Comparison of ENCODE assay signal across 2 cellular contexts in the genomic region with DNA sequence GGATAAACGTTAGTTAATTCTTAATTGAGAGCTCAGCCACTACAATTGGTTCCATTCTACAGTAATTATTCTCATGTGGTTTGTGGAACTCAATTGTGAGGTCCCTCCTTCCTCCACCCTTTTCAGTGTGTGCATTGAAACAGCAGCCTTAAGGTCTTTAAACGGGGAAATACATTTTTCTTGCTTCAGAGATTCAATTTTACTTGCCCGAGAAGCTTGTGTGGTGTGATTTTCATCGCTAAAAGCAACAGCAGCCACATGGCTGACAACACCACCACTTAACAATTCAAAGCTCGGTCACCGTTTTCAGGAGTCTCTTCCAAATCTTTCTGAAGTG.
TF ChIP-seq lines count a peak whose summit lies in the region.

No MANE protein-coding gene starts in this region.

TF ChIP-seq in SK-N-SH, 30 proteins besides CTCF, POLR2A, EP300 and RAD21 (continued from another document):
- TF ChIP-seq, protein P1, sequence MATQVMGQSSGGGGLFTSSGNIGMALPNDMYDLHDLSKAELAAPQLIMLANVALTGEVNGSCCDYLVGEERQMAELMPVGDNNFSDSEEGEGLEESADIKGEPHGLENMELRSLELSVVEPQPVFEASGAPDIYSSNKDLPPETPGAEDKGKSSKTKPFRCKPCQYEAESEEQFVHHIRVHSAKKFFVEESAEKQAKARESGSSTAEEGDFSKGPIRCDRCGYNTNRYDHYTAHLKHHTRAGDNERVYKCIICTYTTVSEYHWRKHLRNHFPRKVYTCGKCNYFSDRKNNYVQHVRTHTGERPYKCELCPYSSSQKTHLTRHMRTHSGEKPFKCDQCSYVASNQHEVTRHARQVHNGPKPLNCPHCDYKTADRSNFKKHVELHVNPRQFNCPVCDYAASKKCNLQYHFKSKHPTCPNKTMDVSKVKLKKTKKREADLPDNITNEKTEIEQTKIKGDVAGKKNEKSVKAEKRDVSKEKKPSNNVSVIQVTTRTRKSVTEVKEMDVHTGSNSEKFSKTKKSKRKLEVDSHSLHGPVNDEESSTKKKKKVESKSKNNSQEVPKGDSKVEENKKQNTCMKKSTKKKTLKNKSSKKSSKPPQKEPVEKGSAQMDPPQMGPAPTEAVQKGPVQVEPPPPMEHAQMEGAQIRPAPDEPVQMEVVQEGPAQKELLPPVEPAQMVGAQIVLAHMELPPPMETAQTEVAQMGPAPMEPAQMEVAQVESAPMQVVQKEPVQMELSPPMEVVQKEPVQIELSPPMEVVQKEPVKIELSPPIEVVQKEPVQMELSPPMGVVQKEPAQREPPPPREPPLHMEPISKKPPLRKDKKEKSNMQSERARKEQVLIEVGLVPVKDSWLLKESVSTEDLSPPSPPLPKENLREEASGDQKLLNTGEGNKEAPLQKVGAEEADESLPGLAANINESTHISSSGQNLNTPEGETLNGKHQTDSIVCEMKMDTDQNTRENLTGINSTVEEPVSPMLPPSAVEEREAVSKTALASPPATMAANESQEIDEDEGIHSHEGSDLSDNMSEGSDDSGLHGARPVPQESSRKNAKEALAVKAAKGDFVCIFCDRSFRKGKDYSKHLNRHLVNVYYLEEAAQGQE (IDR thresholded peaks at IDR 0.05; ENCODE audit: low read depth, low read length), result no peak
- TF ChIP-seq NRF1 (IDR thresholded peaks at IDR 0.05; ENCODE audit: low read depth, low read length), result no peak
- TF ChIP-seq JUND (IDR thresholded peaks at IDR 0.05), result no peak

TF ChIP-seq in SK-N-SH treated with all-trans-retinoic acid at 6 μM for 48 hours, 23 proteins besides CTCF, POLR2A, EP300 and RAD21 (continued from another document):
- TF ChIP-seq ZC3H10 (CRISPR knock-in tag; IDR thresholded peaks at IDR 0.05), result no peak
- TF ChIP-seq PPARA (CRISPR knock-in tag; IDR thresholded peaks at IDR 0.05; ENCODE audit: borderline replicate concordance), result no peak
- TF ChIP-seq CSDC2 (CRISPR knock-in tag; IDR thresholded peaks at IDR 0.05), result no peak
- no peak for TF ChIP-seq ARNTL (CRISPR knock-in tag; IDR thresholded peaks at IDR 0.05; ENCODE audit: borderline replicate concordance, low read depth)
- TF ChIP-seq, protein P2, sequence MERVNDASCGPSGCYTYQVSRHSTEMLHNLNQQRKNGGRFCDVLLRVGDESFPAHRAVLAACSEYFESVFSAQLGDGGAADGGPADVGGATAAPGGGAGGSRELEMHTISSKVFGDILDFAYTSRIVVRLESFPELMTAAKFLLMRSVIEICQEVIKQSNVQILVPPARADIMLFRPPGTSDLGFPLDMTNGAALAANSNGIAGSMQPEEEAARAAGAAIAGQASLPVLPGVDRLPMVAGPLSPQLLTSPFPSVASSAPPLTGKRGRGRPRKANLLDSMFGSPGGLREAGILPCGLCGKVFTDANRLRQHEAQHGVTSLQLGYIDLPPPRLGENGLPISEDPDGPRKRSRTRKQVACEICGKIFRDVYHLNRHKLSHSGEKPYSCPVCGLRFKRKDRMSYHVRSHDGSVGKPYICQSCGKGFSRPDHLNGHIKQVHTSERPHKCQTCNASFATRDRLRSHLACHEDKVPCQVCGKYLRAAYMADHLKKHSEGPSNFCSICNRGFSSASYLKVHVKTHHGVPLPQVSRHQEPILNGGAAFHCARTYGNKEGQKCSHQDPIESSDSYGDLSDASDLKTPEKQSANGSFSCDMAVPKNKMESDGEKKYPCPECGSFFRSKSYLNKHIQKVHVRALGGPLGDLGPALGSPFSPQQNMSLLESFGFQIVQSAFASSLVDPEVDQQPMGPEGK (CRISPR knock-in tag; IDR thresholded peaks at IDR 0.05; ENCODE audit: borderline replicate concordance), result no peak
- TF ChIP-seq, protein P3, sequence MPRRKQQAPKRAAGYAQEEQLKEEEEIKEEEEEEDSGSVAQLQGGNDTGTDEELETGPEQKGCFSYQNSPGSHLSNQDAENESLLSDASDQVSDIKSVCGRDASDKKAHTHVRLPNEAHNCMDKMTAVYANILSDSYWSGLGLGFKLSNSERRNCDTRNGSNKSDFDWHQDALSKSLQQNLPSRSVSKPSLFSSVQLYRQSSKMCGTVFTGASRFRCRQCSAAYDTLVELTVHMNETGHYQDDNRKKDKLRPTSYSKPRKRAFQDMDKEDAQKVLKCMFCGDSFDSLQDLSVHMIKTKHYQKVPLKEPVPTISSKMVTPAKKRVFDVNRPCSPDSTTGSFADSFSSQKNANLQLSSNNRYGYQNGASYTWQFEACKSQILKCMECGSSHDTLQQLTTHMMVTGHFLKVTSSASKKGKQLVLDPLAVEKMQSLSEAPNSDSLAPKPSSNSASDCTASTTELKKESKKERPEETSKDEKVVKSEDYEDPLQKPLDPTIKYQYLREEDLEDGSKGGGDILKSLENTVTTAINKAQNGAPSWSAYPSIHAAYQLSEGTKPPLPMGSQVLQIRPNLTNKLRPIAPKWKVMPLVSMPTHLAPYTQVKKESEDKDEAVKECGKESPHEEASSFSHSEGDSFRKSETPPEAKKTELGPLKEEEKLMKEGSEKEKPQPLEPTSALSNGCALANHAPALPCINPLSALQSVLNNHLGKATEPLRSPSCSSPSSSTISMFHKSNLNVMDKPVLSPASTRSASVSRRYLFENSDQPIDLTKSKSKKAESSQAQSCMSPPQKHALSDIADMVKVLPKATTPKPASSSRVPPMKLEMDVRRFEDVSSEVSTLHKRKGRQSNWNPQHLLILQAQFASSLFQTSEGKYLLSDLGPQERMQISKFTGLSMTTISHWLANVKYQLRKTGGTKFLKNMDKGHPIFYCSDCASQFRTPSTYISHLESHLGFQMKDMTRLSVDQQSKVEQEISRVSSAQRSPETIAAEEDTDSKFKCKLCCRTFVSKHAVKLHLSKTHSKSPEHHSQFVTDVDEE (CRISPR knock-in tag; IDR thresholded peaks at IDR 0.05), result no peak
- no peak for TF ChIP-seq TCF4 (CRISPR knock-in tag; IDR thresholded peaks at IDR 0.05; ENCODE audit: borderline replicate concordance)
- TF ChIP-seq TOX (CRISPR knock-in tag; IDR thresholded peaks at IDR 0.05; ENCODE audit: borderline replicate concordance), result no peak
- no peak for TF ChIP-seq ZNF8 (CRISPR knock-in tag; IDR thresholded peaks at IDR 0.05)
TF ChIP-seq in SK-N-SH treated with all-trans-retinoic acid at 6 μM for 48 hours: peak in this region for 0.
